In the genomic region with DNA sequence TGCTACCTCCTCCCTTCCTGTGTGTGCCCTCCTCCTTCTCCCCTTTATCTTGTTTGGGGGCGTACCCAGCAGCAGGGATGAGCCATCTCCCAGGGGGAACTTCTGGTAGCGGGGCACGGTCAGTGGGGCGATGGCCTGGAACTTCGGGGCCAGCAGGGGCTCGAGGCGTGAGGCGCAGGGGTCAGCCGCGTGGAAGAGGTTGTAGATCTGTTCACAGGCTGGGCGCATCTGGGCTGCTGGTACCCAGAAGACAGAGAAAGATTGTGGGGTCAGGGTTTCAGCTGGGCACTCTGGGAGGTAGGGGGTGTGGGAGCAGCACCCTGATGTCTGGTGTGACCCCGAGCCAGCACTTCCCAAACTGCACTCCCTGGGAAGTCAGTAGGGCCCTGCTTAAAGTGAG, we compare ENCODE assay signal across 32 cellular contexts. TPM values are rescaled to one million over a fixed set of nuclear protein-coding genes. Genes with fewer than 3 reads are reported as not detected.
A peak's percentile ranks its signal among the peaks of the same experiment; 100 is the strongest.
DNase-seq lines count a peak whose midpoint lies in the region; ATAC-seq and TF ChIP-seq lines count a peak whose summit lies in the region.
"Had no signal": no experiment of that assay in that cellular context is flagged by ENCODE, and none has a peak within 500 bp of the region (broad histone marks: within the 10 kb centered on the region; RNA-seq: fewer than 3 reads in every experiment).

No MANE protein-coding gene starts in this region.

- no peaks in the 10 kb centered on the region for H3K27me3 ChIP-seq in neuronal stem cell (ENCODE audit: control insufficient read depth in 3 of 3, insufficient read depth in 3 of 3, low read depth in 1 of 3, low read length in 3 of 3)
- no peaks in the 10 kb centered on the region for H3K27me3 ChIP-seq in smooth muscle cell (ENCODE audit: low read depth)
- H3K27me3 ChIP-seq: BLaER1 treated with 17β-estradiol and CSF1 and Interleukin-3, amounts not matched to agents 10 nM and 100 nM; SJSA1 had no signal

- H2BK12ac ChIP-seq in neuronal stem cell (ENCODE audit: low read length) = peak overlapping the region; percentile 10

- H3K4me3 ChIP-seq in neuronal stem cell (ENCODE audit: low read length in 2 of 2) (no peak overlapping the region), smooth muscle cell (no peak overlapping the region)
- H3K4me3 ChIP-seq: A549; BLaER1 treated with 17β-estradiol and CSF1 and Interleukin-3, amounts not matched to agents 10 nM and 100 nM; SJSA1 had no signal

- no peak overlapping the region for H2BK15ac ChIP-seq in neuronal stem cell (ENCODE audit: low read length)

- no peak overlapping the region for H2BK5ac ChIP-seq in neuronal stem cell (ENCODE audit: low read length)

- no peak overlapping the region for H4K8ac ChIP-seq in neuronal stem cell (ENCODE audit: low read depth, low read length)

- H3K4me2 ChIP-seq in neuronal stem cell (ENCODE audit: insufficient read depth, low read length, poor library complexity, severe bottlenecking) (no peak overlapping the region), smooth muscle cell (no peak overlapping the region)
- H3K4me2 ChIP-seq: A549 had no signal

- H4K91ac ChIP-seq in neuronal stem cell (ENCODE audit: low read depth, low read length, poor library complexity) = no peak overlapping the region

- H2AFZ ChIP-seq in neuronal stem cell (ENCODE audit: low read length) (no peak overlapping the region), smooth muscle cell (ENCODE audit: low read depth) (no peak overlapping the region)

- H3K4me1 ChIP-seq in neuronal stem cell (ENCODE audit: control insufficient read depth in 2 of 2, insufficient read depth in 1 of 2, low read depth in 1 of 2, low read length in 2 of 2) (no peaks in the 10 kb centered on the region), smooth muscle cell (ENCODE audit: low read depth) (no peaks in the 10 kb centered on the region)
- H3K4me1 ChIP-seq: A549, SJSA1 had no signal

- H3K9ac ChIP-seq in neuronal stem cell (ENCODE audit: low read depth, low read length, poor library complexity) (no peak overlapping the region), smooth muscle cell (ENCODE audit: low read depth) (no peak overlapping the region)

- peaks cover 7 to 10% of the 10 kb centered on the region in 2 donors for H3K36me3 Mint-ChIP-seq in activated naive CD4-positive, alpha-beta T cell treated with anti-CD3 and anti-CD28 coated beads, Interleukin-2, amount 50 U/mL, for 72 hours

- no CpG with 5 or more reads among the region's 12 CpGs for WGBS in neuronal stem cell (ENCODE audit: extremely low coverage in 2 of 2, insufficient read length in 2 of 2, insufficient replicate concordance in 1 of 2), 2 donors
- WGBS in smooth muscle cell (ENCODE audit: low lambda C conversion rate) = 98% methylated on average over 12 of the region's 12 CpGs

- no peak for DNase-seq in activated naive CD4-positive, alpha-beta T cell treated with anti-CD3 and anti-CD28 coated beads, Interleukin-2, amount 50 U/mL, for 72 hours (ENCODE audit: low spot score in 2 of 2)
- no peak for DNase-seq in activated naive CD4-positive, alpha-beta T cell treated with Interleukin-2 at 50 U/mL for 16 hours
- no peak for DNase-seq in RWPE1 (ENCODE audit: low spot score)
- DNase-seq in neuronal stem cell (ENCODE audit: low spot score) = no peak
- no peak for DNase-seq in smooth muscle cell (lab: John Stamatoyannopoulos, UW; ENCODE audit: unreplicated experiment)
- no peak for DNase-seq in A172 (ENCODE audit: low spot score)
- DNase-seq: AML-193; CD4-positive, alpha-beta T cell; DMS 273 treated with DMSO at 0.1 percent for 48 hours; DMS79; EL; GDM1; KBM-7; NCI-H1105; NCI-H146; NCI-H1930; NCI-H2107; NCI-H446 treated with DMSO at 0.1 percent for 48 hours; NCI-H526; NCI-H82; NK-92 treated with Interleukin-12 subunit alpha and Interleukin-12 subunit beta, amount 100 ng/mL, for 24 hours; PC-3; Right ventricle myocardium superior had no signal

- H4K20me1 ChIP-seq in smooth muscle cell (ENCODE audit: low read depth) = no peaks in the 10 kb centered on the region

- H3K18ac ChIP-seq in neuronal stem cell (ENCODE audit: low read length) = no peak overlapping the region

- H3K9me3 ChIP-seq in neuronal stem cell (replicated peaks in 1 of 2; ENCODE audit: control insufficient read depth in 2 of 2, insufficient read depth in 1 of 2, low read depth in 1 of 2, low read length in 2 of 2) (no peaks in the 10 kb centered on the region), smooth muscle cell (replicated peaks; ENCODE audit: low read depth) (no peaks in the 10 kb centered on the region)
- H3K9me3 ChIP-seq: A549, SJSA1 had no signal

- no peaks in the 10 kb centered on the region for H3K79me2 ChIP-seq in smooth muscle cell (ENCODE audit: low read depth)

- H3K9me3 Mint-ChIP-seq in activated naive CD4-positive, alpha-beta T cell treated with anti-CD3 and anti-CD28 coated beads, Interleukin-2, amount 50 U/mL, for 72 hours = no peaks in the 10 kb centered on the region
- H3K9me3 Mint-ChIP-seq: CD4-positive, alpha-beta T cell had no signal

- no peak overlapping the region for H3K14ac ChIP-seq in neuronal stem cell (ENCODE audit: low read length)

- H3K36me3 ChIP-seq in neuronal stem cell (replicated peaks in 1 of 2; ENCODE audit: control insufficient read depth in 2 of 2, insufficient read depth in 2 of 2, low read length in 2 of 2) (peaks cover 59 to 90% of the 10 kb centered on the region in 2 donors), smooth muscle cell (ENCODE audit: low read depth) (no peaks in the 10 kb centered on the region)

- CTCF ChIA-PET in RWPE1 (lab: Yijun Ruan, JAX) = no interaction called here

- no peak for ATAC-seq in activated naive CD4-positive, alpha-beta T cell treated with anti-CD3 and anti-CD28 coated beads, Interleukin-2, amount 50 U/mL, for 72 hours
- no peak for ATAC-seq in HG03097 (IDR thresholded peaks at IDR 0.05; ENCODE audit: low FRiP score, unreplicated experiment)
- ATAC-seq: A549, HepG2, PC-3 had no signal

- no peak overlapping the region for H2AK5ac ChIP-seq in neuronal stem cell (ENCODE audit: low read depth, low read length)

- H2BK120ac ChIP-seq in neuronal stem cell (ENCODE audit: low read depth, low read length) = no peak overlapping the region

- no peak overlapping the region for H3K4ac ChIP-seq in neuronal stem cell (ENCODE audit: low read length)

- H3K79me1 ChIP-seq in neuronal stem cell (ENCODE audit: low read depth, low read length) = peaks cover 9% of the 10 kb centered on the region

- H3K27ac Mint-ChIP-seq in activated naive CD4-positive, alpha-beta T cell treated with anti-CD3 and anti-CD28 coated beads, Interleukin-2, amount 50 U/mL, for 72 hours = peak overlapping the region; percentile 41 to 68
- H3K27ac Mint-ChIP-seq: CD4-positive, alpha-beta T cell had no signal

- H3K27ac ChIP-seq in RWPE1 (peak overlapping the region; percentile 28; the same call in 1 of the 2 replicates), neuronal stem cell (replicated peaks; ENCODE audit: low read length) (no peak overlapping the region), smooth muscle cell (ENCODE audit: low read depth) (no peak overlapping the region)
- H3K27ac ChIP-seq: A549; BLaER1 treated with 17β-estradiol and CSF1 and Interleukin-3, amounts not matched to agents 10 nM and 100 nM; SJSA1 had no signal

- no peaks in the 10 kb centered on the region for H3F3A ChIP-seq in smooth muscle cell (ENCODE audit: low read depth)

- peak overlapping the region; percentile 65 for H3K23ac ChIP-seq in neuronal stem cell (ENCODE audit: low read depth, low read length, poor library complexity)

- TF ChIP-seq CTCF in RWPE1 (conservative IDR thresholded peaks at IDR 0.05; ENCODE audit: low read depth) = no peak
- no peak for TF ChIP-seq CTCF in smooth muscle cell (IDR thresholded peaks at IDR 0.05; ENCODE audit: borderline replicate concordance, insufficient read depth, poor library complexity, severe bottlenecking)

- POLR2A ChIA-PET in RWPE1 (lab: Yijun Ruan, JAX; ENCODE audit: low non-redundant PET) = no interaction called here

RNA-seq across cellular contexts. Expression of a gene that starts 9.1 kb away (rescaled TPM):
- 100 to 1,000 TPM; 102 to 122 TPM for total RNA-seq in activated naive CD4-positive, alpha-beta T cell treated with anti-CD3 and anti-CD28 coated beads, Interleukin-2, amount 50 U/mL, for 72 hours
- 54.3 TPM for polyA plus RNA-seq in neuronal stem cell (2013, experiment 1 of 2)
- polyA plus RNA-seq in neuronal stem cell (2013, experiment 2 of 2) = 53.2 TPM
- total RNA-seq in smooth muscle cell = 27.6 and 28.9 TPM in 2 replicates
- 35.0 and 48.2 TPM in 2 replicates for polyA plus RNA-seq in smooth muscle cell
- 27.0 and 29.9 TPM in 2 replicates for total RNA-seq in A172 (2014; rRNA removed; shearing (Covaris generic))

RNA-seq across cellular contexts. Expression of a gene that starts 11.8 kb away (rescaled TPM):
- 10 to 100 TPM; 72.4 to 85.2 TPM for total RNA-seq in activated naive CD4-positive, alpha-beta T cell treated with anti-CD3 and anti-CD28 coated beads, Interleukin-2, amount 50 U/mL, for 72 hours
- polyA plus RNA-seq in neuronal stem cell (2013, experiment 1 of 2) = 32.9 TPM
- polyA plus RNA-seq in neuronal stem cell (2013, experiment 2 of 2) = 30.1 TPM
- total RNA-seq in smooth muscle cell = 27.0 and 34.0 TPM in 2 replicates
- 94.2 and 101 TPM in 2 replicates for polyA plus RNA-seq in smooth muscle cell
- total RNA-seq in A172 (2014; rRNA removed; shearing (Covaris generic)) = 48.4 and 50.9 TPM in 2 replicates

RNA-seq across cellular contexts. Expression of a gene that starts 13.3 kb away (rescaled TPM):
- 100 to 1,000 TPM; 151 to 207 TPM for total RNA-seq in activated naive CD4-positive, alpha-beta T cell treated with anti-CD3 and anti-CD28 coated beads, Interleukin-2, amount 50 U/mL, for 72 hours
- polyA plus RNA-seq in neuronal stem cell (2013, experiment 1 of 2) = 39.8 TPM
- 38.5 TPM for polyA plus RNA-seq in neuronal stem cell (2013, experiment 2 of 2)
- 35.3 and 36.8 TPM in 2 replicates for total RNA-seq in smooth muscle cell
- 57.8 and 61.5 TPM in 2 replicates for polyA plus RNA-seq in smooth muscle cell
- 95.8 and 99.9 TPM in 2 replicates for total RNA-seq in A172 (2014; rRNA removed; shearing (Covaris generic))

RNA-seq across cellular contexts. Expression of a gene that starts 27.1 kb away (rescaled TPM):
- 10 to 100 TPM; 39.1 to 77.9 TPM for total RNA-seq in activated naive CD4-positive, alpha-beta T cell treated with anti-CD3 and anti-CD28 coated beads, Interleukin-2, amount 50 U/mL, for 72 hours
- 76.5 TPM for polyA plus RNA-seq in neuronal stem cell (2013, experiment 1 of 2)
- 73.2 TPM for polyA plus RNA-seq in neuronal stem cell (2013, experiment 2 of 2)
- total RNA-seq in smooth muscle cell = 88.3 and 135 TPM in 2 replicates
- 114 and 149 TPM in 2 replicates for polyA plus RNA-seq in smooth muscle cell
- total RNA-seq in A172 (2014; rRNA removed; shearing (Covaris generic)) = 14.0 and 20.0 TPM in 2 replicates

RNA-seq across cellular contexts. Expression of a gene that starts 27.1 kb away (rescaled TPM):
- not detected for total RNA-seq in activated naive CD4-positive, alpha-beta T cell treated with anti-CD3 and anti-CD28 coated beads, Interleukin-2, amount 50 U/mL, for 72 hours
- polyA plus RNA-seq in neuronal stem cell (2013, experiment 1 of 2) = not detected
- polyA plus RNA-seq in neuronal stem cell (2013, experiment 2 of 2) = not detected
- total RNA-seq in smooth muscle cell = not detected in 2 replicates
- not detected in 2 replicates for polyA plus RNA-seq in smooth muscle cell
- not detected in 2 replicates for total RNA-seq in A172 (2014; rRNA removed; shearing (Covaris generic))
- total RNA-seq: CD4-positive, alpha-beta T cell; H4; HepG2; HT1080; LHCN-M2; MCF 10A; PC-3; Right ventricle myocardium superior; SJSA1 had no signal
- polyA plus RNA-seq: A549, HepG2 had no signal
